In the genomic region with DNA sequence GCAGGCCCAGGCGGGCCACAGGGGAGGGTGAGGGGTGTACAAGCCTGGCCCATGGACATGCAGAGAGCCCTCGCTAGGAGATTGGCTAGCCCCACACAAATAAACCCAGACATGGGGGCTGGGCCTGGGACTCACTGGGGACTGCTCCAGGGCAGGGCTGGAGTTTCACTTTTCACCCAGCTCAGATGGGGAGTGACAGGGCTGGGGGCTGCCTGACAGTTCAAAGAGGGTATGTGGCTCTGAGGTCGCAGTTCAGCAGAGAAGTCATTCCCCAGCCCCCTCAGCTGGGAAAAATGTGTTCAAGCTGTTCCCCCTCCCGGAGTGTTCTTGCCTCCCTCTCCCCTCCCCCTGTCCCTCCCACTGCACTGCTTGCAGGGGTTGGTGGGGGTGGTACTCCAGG, we compare ENCODE assay signal across 25 cellular contexts.
"Had no signal": no experiment of that assay in that cellular context is flagged by ENCODE, and none has a peak within 500 bp of the region (broad histone marks: within the 10 kb centered on the region; RNA-seq: fewer than 3 reads in every experiment).

No MANE protein-coding gene starts in this region.

- ATAC-seq: activated CD4-positive, alpha-beta T cell treated with anti-CD3 and anti-CD28 coated beads for 36 hours; activated CD8-positive, alpha-beta T cell treated with anti-CD3 and anti-CD28 coated beads, Interleukin-2, amount 10 ng/mL, durations not matched to agents 7 days and 5 days; activated T-cell treated with anti-CD3 and anti-CD28 coated beads, Interleukin-2, amount 50 U/mL, for 4 hours; activated T-helper 17 cell treated with anti-CD3 and anti-CD28 coated beads, Interleukin-2, amount 50 U/mL, for 72 hours; body of pancreas; effector memory CD8-positive, alpha-beta T cell; gastroesophageal sphincter; heart right ventricle had no signal

- H3K36me3 ChIP-seq: esophagus squamous epithelium, gastroesophageal sphincter, heart right ventricle had no signal

- DNase-seq: activated CD4-positive, alpha-beta memory T cell treated with anti-CD3 and anti-CD28 coated beads for 36 hours; activated CD4-positive, alpha-beta T cell treated with anti-CD3 and anti-CD28 coated beads for 36 hours; activated CD4-positive, alpha-beta T cell treated with anti-CD3 and anti-CD28 coated beads, Interleukin-2, amount 10 ng/mL, durations not matched to agents 24 days and 14 days; activated CD4-positive, CD25-positive, alpha-beta regulatory T cell; activated CD4-positive, CD25-positive, alpha-beta regulatory T cell treated with anti-CD3 and anti-CD28 coated beads, Interleukin-2, amount 50 U/mL, for 72 hours; activated CD8-positive, alpha-beta T cell treated with anti-CD3 and anti-CD28 coated beads, Interleukin-2, amount 10 ng/mL, durations not matched to agents 7 days and 5 days; activated effector memory CD4-positive, alpha-beta T cell treated with Interleukin-2 at 50 U/mL for 16 hours; activated gamma-delta T cell treated with Interleukin-2 at 50 U/mL for 16 hours; activated naive CD4-positive, alpha-beta T cell treated with anti-CD3 and anti-CD28 coated beads, Interleukin-2, amount 50 U/mL, for 16 hours; activated naive CD4-positive, alpha-beta T cell treated with Interleukin-2 at 50 U/mL for 16 hours; activated T-cell treated with anti-CD3 and anti-CD28 coated beads, Interleukin-2, amount 50 U/mL, for 4 hours; amniotic stem cell; anterior cingulate cortex; body of pancreas; caudate nucleus; cortex of kidney; dermis blood vessel endothelial cell; effector CD4-positive, alpha-beta T cell; effector memory CD8-positive, alpha-beta T cell; esophagus squamous epithelium; foreskin melanocyte; heart right ventricle; T-helper 2 cell had no signal

- H3K4me3 ChIP-seq: body of pancreas, esophagus squamous epithelium, gastroesophageal sphincter, heart right ventricle had no signal
